25 cellular contexts compared by ENCODE assay signal in the genomic region with DNA sequence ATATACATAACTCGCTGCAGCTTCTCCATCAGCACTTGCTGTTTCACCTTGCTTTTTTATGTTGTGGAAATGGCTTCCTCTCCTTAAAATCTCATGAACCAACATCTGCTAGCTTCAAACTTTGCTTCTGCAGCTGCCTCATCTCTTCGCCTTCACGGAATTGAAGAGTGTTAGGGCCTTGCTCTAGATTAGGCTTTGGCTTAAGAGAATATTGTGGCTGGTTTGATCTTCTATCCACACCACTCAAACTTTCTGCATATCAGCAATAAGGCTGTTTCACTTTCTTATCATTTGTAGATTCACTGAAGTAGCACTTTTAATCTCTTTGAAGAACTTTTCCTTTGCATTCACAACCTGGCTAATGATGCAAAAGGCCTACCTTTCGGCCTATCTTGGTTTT. TPM values are rescaled to one million over a fixed set of nuclear protein-coding genes. Genes with fewer than 3 reads are reported as not detected.
"Had no signal": no experiment of that assay in that cellular context is flagged by ENCODE, and none has a peak within 500 bp of the region (broad histone marks: within the 10 kb centered on the region; RNA-seq: fewer than 3 reads in every experiment).

No MANE protein-coding gene starts in this region.

- H3K4me1 ChIP-seq: gastroesophageal sphincter, left ventricle myocardium inferior, neural progenitor cell, tibial artery, uterus had no signal

- H3K9me3 ChIP-seq: esophagus squamous epithelium, gastroesophageal sphincter, left ventricle myocardium inferior, lower lobe of right lung, ovary, suprapubic skin, tibial artery, upper lobe of left lung, uterus had no signal

- H3K27ac ChIP-seq: esophagus squamous epithelium, gastroesophageal sphincter, left ventricle myocardium inferior, lower lobe of right lung, neural progenitor cell, ovary, suprapubic skin, tibial artery, upper lobe of left lung, uterus had no signal

- H3K4me3 ChIP-seq: esophagus squamous epithelium, gastroesophageal sphincter, left ventricle myocardium inferior, lower lobe of right lung, neural progenitor cell, ovary, suprapubic skin, tibial artery, upper lobe of left lung, uterus had no signal

- H3K4me2 ChIP-seq: neural progenitor cell had no signal

- H2AFZ ChIP-seq: neural progenitor cell had no signal

- H3K36me3 Mint-ChIP-seq: memory B cell; natural killer cell treated with Interleukin-12 subunit alpha and Interleukin-12 subunit beta and Interleukin-15 and Interleukin-18, amount 100 ng/mL, for 72 hours had no signal

- H3K27me3 ChIP-seq: esophagus squamous epithelium, gastroesophageal sphincter, neural progenitor cell, ovary, suprapubic skin, tibial artery, upper lobe of left lung, uterus had no signal

- H3K27ac Mint-ChIP-seq: memory B cell; natural killer cell treated with Interleukin-12 subunit alpha and Interleukin-12 subunit beta and Interleukin-15 and Interleukin-18, amount 100 ng/mL, for 72 hours; neural progenitor cell had no signal

- H3K9ac ChIP-seq: neural progenitor cell had no signal

- H3K4me1 Mint-ChIP-seq: neural progenitor cell had no signal

- DNase-seq: dermis blood vessel endothelial cell; esophagus squamous epithelium; foreskin fibroblast; glutamatergic neuron; kidney; left cardiac atrium; left ventricle myocardium inferior; lower lobe of right lung; midbrain; nucleus accumbens; ovary; right cardiac atrium; small intestine; stimulated activated CD4-positive, alpha-beta T cell treated with anti-CD3 and anti-CD28 coated beads, Interleukin-12 subunit alpha, Interleukin-12 subunit beta, amount 100 ng/mL, for 4 hours; stimulated activated naive CD4-positive, alpha-beta T cell; tibial artery; upper lobe of left lung; uterus had no signal

- ATAC-seq: gastroesophageal sphincter; left cardiac atrium; lower lobe of right lung; natural killer cell treated with Interleukin-12 subunit alpha and Interleukin-12 subunit beta and Interleukin-15 and Interleukin-18, amount 100 ng/mL, for 72 hours; right cardiac atrium had no signal

- H3K9me3 Mint-ChIP-seq: memory B cell; natural killer cell treated with Interleukin-12 subunit alpha and Interleukin-12 subunit beta and Interleukin-15 and Interleukin-18, amount 100 ng/mL, for 72 hours had no signal

- H3K4me3 Mint-ChIP-seq: memory B cell; natural killer cell treated with Interleukin-12 subunit alpha and Interleukin-12 subunit beta and Interleukin-15 and Interleukin-18, amount 100 ng/mL, for 72 hours; neural progenitor cell had no signal

- H3K36me3 ChIP-seq: esophagus squamous epithelium, gastroesophageal sphincter, left ventricle myocardium inferior, lower lobe of right lung, neural progenitor cell, ovary, suprapubic skin, tibial artery, upper lobe of left lung, uterus had no signal

- H3K27me3 Mint-ChIP-seq: natural killer cell treated with Interleukin-12 subunit alpha and Interleukin-12 subunit beta and Interleukin-15 and Interleukin-18, amount 100 ng/mL, for 72 hours had no signal

RNA-seq across cellular contexts. Expression of gene AGR3, which starts 49.2 kb away (rescaled TPM):
- total RNA-seq: dermis blood vessel endothelial cell; epithelial cell of proximal tubule; left cardiac atrium; left ventricle myocardium inferior; natural killer cell treated with Interleukin-12 subunit alpha and Interleukin-12 subunit beta and Interleukin-15 and Interleukin-18, amount 100 ng/mL, for 72 hours; posterior vena cava; right cardiac atrium had no signal
- polyA plus RNA-seq: right cardiac atrium had no signal
